2 cellular contexts compared by ENCODE assay signal in genomic region chr9:124410321-124410913, GRCh38.
TF ChIP-seq lines count a peak whose summit lies in the region.

No MANE protein-coding gene starts in this region.

TF ChIP-seq in IMR-90, 13 proteins besides CTCF, POLR2A, EP300 and RAD21:
- no peak for TF ChIP-seq MXI1 (IDR thresholded peaks at IDR 0.05; ENCODE audit: borderline replicate concordance, low read depth, low read length)
- peak; percentile 10; the same call in 1 of the 2 replicates for TF ChIP-seq SMC3 (IDR thresholded peaks at IDR 0.05; ENCODE audit: low read depth, low read length)
- TF ChIP-seq BHLHE40 (IDR thresholded peaks at IDR 0.05; ENCODE audit: low read depth, low read length): no peak
- TF ChIP-seq MAFK (IDR thresholded peaks at IDR 0.05; ENCODE audit: low read depth, low read length): no peak
- TF ChIP-seq ELK1 (IDR thresholded peaks at IDR 0.05; ENCODE audit: borderline replicate concordance, low read depth, low read length): no peak

TF ChIP-seq in GM12878, 131 proteins besides CTCF, POLR2A, EP300 and RAD21:
- TF ChIP-seq CEBPZ (IDR thresholded peaks at IDR 0.05; ENCODE audit: low read depth, low read length): no peak
- TF ChIP-seq YBX1 (IDR thresholded peaks at IDR 0.05): no peak
- no peak for TF ChIP-seq ZNF207 (IDR thresholded peaks at IDR 0.05; ENCODE audit: borderline replicate concordance)
- no peak for TF ChIP-seq TAF1 (IDR thresholded peaks at IDR 0.05; ENCODE audit: borderline replicate concordance, low read depth, low read length)
- no peak for TF ChIP-seq MLLT1 (IDR thresholded peaks at IDR 0.05)
- TF ChIP-seq CHD2 (IDR thresholded peaks at IDR 0.05; ENCODE audit: borderline replicate concordance, low read depth, low read length): no peak
- no peak for TF ChIP-seq SIN3A (IDR thresholded peaks at IDR 0.05; ENCODE audit: low read depth, low read length)
- TF ChIP-seq KLF5 (IDR thresholded peaks at IDR 0.05; ENCODE audit: partially characterized antibody): no peak
- no peak for TF ChIP-seq BMI1 (IDR thresholded peaks at IDR 0.05; ENCODE audit: borderline replicate concordance)
- no peak for TF ChIP-seq MTA3 (IDR thresholded peaks at IDR 0.05; ENCODE audit: borderline replicate concordance, low read length)
- TF ChIP-seq NBN (IDR thresholded peaks at IDR 0.05): no peak
